ENCODE assay signal across 8 cellular contexts in genomic region chr14:53152627-53152908, GRCh38. TPM values are rescaled to one million over a fixed set of nuclear protein-coding genes. Genes with fewer than 3 reads are reported as not detected.
DNase-seq lines count a peak whose midpoint lies in the region; ATAC-seq and TF ChIP-seq lines count a peak whose summit lies in the region.

No MANE protein-coding gene starts in this region.

- peak overlapping the region; percentile 93 to 95 for H3K27ac Mint-ChIP-seq in T-cell

- no peaks in the 10 kb centered on the region for H3K36me3 ChIP-seq in neutrophil

- CTCF ChIA-PET in T-cell (lab: Charles Lee) = interaction anchor here (0.5 to 3.1 kb wide), 7 partner anchors 11 to 1730 kb away, joined by 3 to 23 read pairs (median 4); no protein-coding TSS in a partner anchor

- POLR2A ChIA-PET in T-cell (lab: Charles Lee) = interaction anchor here (0.6 to 2.7 kb wide), 9 partner anchors 10 to 599 kb away, joined by 3 to 16 read pairs (median 3); no protein-coding TSS in a partner anchor

- peaks cover 21% of the 10 kb centered on the region for H3K27me3 ChIP-seq in neutrophil

- H3K27ac ChIP-seq in neutrophil = peak overlapping the region; percentile 62

- H3K4me3 ChIP-seq in neutrophil (ENCODE audit: low read depth in 1 of 2, low read length in 1 of 2) = peak overlapping the region; percentile 69 to 71

- no peak for TF ChIP-seq CTCF in neutrophil (IDR thresholded peaks at IDR 0.05)

- peaks cover 9% of the 10 kb centered on the region for H3K36me3 Mint-ChIP-seq in T-cell

- no peaks in the 10 kb centered on the region for H3K9me3 Mint-ChIP-seq in T-cell

- peaks cover 52 to 60% (median 53%) of the 10 kb centered on the region in 3 donors for H3K4me1 Mint-ChIP-seq in T-cell

- H3K27me3 Mint-ChIP-seq in T-cell = no peaks in the 10 kb centered on the region

- H3K9me3 ChIP-seq in neutrophil = no peaks in the 10 kb centered on the region

- peak overlapping the region; percentile 96 to 99 (median 98) for H3K4me3 Mint-ChIP-seq in T-cell

- DNase-seq in NOMO-1 treated with DMSO at 0.1 percent for 48 hours (lab: John Stamatoyannopoulos, UW; ENCODE audit: unreplicated experiment) (peak; percentile 27), NOMO-1 treated with dmso at 0.1 percent for 144 hours (lab: John Stamatoyannopoulos, UW; ENCODE audit: unreplicated experiment) (no peak), T-cell (peak in 4 of 34 experiments; percentile 20 to 38 (median 31)), fibroblast of gingiva (ENCODE audit: low read depth) (peak; percentile 2), DMS153 (lab: John Stamatoyannopoulos, UW) (no peak), AML-193 (lab: John Stamatoyannopoulos, UW) (no peak)

- H3K4me1 ChIP-seq in neutrophil (ENCODE audit: control insufficient read depth in 1 of 2, insufficient read depth in 1 of 2, low read depth in 1 of 2, low read length in 1 of 2) = peaks cover 12 to 21% of the 10 kb centered on the region in 2 experiments

- ATAC-seq in HG02885 (IDR thresholded peaks at IDR 0.05; ENCODE audit: poor library complexity, unreplicated experiment) = peak; percentile 19
- ATAC-seq in T-cell (replicated peaks in 1 of 4) = peak; percentile 39 to 51 (median 50)

RNA-seq across cellular contexts. Expression of gene DDHD1, which starts 0.6 kb away (rescaled TPM):
- total RNA-seq in T-cell = 10 to 100 TPM; 36.6 to 69.6 (median 45.4) TPM

Comparison
In these comparisons a context has a peak if more than half of its experiments do, and no peak if none do; other contexts are left out.
1. DNase-seq: peak in NOMO-1 treated with DMSO at 0.1 percent for 48 hours (single experiment) and fibroblast of gingiva (single experiment); none in NOMO-1 treated with dmso at 0.1 percent for 144 hours (single experiment), DMS153 (single experiment) and AML-193 (0 of 2).